ENCODE assay signal across 19 cellular contexts in genomic region chr5:94761786-94762185, GRCh38.
"Had no signal": no experiment of that assay in that cellular context is flagged by ENCODE, and none has a peak within 500 bp of the region (broad histone marks: within the 10 kb centered on the region; RNA-seq: fewer than 3 reads in every experiment).

No MANE protein-coding gene starts in this region.

- H3K27ac ChIP-seq: KMS-11, SJSA1, SK-N-MC had no signal

- H3K27me3 ChIP-seq: SJSA1 had no signal

- DNase-seq: Kasumi-1, MM.1S, NCI-H1092 treated with DMSO at 0.1 percent for 48 hours, NCI-H1436, NCI-H187, NCI-H2029, NCI-H2171 treated with DMSO at 0.1 percent for 48 hours, NCI-H345, NCI-H510A, NCI-H524 treated with DMSO at 0.1 percent for 48 hours, NCI-H69, NCI-H774, Right ventricle myocardium superior, RPMI8226, SIG-M5 had no signal

- ATAC-seq: K562 had no signal

- H3K9me3 ChIP-seq: SJSA1 had no signal

- H3K36me3 ChIP-seq: SJSA1 had no signal

- H3K4me1 ChIP-seq: SJSA1 had no signal

- H3K4me3 ChIP-seq: K562, SJSA1, SK-N-MC had no signal
